27 cellular contexts compared by ENCODE assay signal in the genomic region with DNA sequence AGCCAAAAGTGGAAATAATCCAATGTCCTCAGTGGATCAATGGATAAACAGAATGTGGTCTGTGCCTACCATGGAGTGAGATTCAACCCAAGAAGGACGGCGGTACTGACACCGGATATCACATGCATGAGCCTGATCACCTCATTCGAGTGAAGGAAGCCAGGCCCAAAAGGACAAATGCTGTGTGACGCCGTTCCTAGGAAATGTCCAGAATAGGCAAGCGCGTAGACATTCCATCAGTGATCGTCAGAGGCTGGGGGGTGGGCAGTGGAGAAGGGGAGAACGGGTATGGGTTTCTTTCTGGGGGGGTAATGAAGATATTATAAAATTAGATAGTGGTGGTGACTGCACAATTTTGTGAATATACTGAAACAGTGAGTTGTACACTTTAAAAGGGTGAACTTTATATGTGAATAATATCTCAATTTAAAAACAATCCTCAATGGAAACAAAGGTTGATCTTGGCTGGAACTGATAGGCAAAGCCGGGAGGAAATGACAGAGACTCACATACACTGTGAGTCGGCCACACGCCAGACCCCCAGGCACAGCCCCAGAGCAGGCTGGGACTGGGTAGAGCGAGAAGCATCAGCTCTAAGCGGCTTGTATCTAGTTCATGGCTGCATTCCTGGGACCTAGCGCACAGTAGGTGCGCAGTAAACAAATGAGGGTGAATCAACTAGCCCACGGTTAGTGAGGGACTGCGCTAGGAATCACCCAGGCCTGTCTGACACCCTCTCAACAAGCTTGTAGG. TPM values are rescaled to one million over a fixed set of nuclear protein-coding genes. Genes with fewer than 3 reads are reported as not detected.
"Had no signal": no experiment of that assay in that cellular context is flagged by ENCODE, and none has a peak within 500 bp of the region (broad histone marks: within the 10 kb centered on the region; RNA-seq: fewer than 3 reads in every experiment).

No MANE protein-coding gene starts in this region.

- H3K4me3 Mint-ChIP-seq: activated CD4-positive, alpha-beta T cell treated with anti-CD3 and anti-CD28 coated beads, Interleukin-2, amount 10 ng/mL, durations not matched to agents 24 days and 14 days; activated CD8-positive, alpha-beta memory T cell treated with anti-CD3 and anti-CD28 coated beads, Interleukin-2, amount 10 ng/mL, durations not matched to agents 7 days and 5 days; activated CD8-positive, alpha-beta T cell treated with anti-CD3 and anti-CD28 coated beads for 36 hours; central memory CD8-positive, alpha-beta T cell; neural crest cell; T-cell; T-helper 2 cell treated with Interferon-gamma antibody and Interleukin-4, amounts not matched to agents 5 μg/mL and 100 μg/mL, for 36 hours had no signal

- H3K9me3 ChIP-seq: ascending aorta, breast epithelium, spleen, thoracic aorta, upper lobe of left lung had no signal

- DNase-seq: activated CD4-positive, alpha-beta T cell treated with anti-CD3 and anti-CD28 coated beads, Interleukin-2, amount 10 ng/mL, durations not matched to agents 24 days and 14 days; activated CD8-positive, alpha-beta memory T cell treated with anti-CD3 and anti-CD28 coated beads, Interleukin-2, amount 10 ng/mL, durations not matched to agents 7 days and 5 days; activated CD8-positive, alpha-beta T cell treated with anti-CD3 and anti-CD28 coated beads for 36 hours; activated gamma-delta T cell treated with Interleukin-2 at 50 U/mL for 16 hours; cortex of kidney; effector CD4-positive, alpha-beta T cell; erythroblast; foreskin fibroblast; kidney glomerular epithelial cell; left ventricle myocardium superior; occipital lobe; posterior cingulate gyrus; retina; spleen; stimulated activated CD4-positive, alpha-beta T cell treated with anti-CD3 and anti-CD28 coated beads, Interleukin-4, amount 100 ng/mL, for 1 hour; stimulated activated naive CD4-positive, alpha-beta T cell; T-cell; upper lobe of left lung had no signal

- FAIRE-seq: endometrium had no signal

- H3K4me1 ChIP-seq: breast epithelium had no signal

- H3K27ac Mint-ChIP-seq: activated CD4-positive, alpha-beta T cell treated with anti-CD3 and anti-CD28 coated beads, Interleukin-2, amount 10 ng/mL, durations not matched to agents 24 days and 14 days; activated CD8-positive, alpha-beta memory T cell treated with anti-CD3 and anti-CD28 coated beads, Interleukin-2, amount 10 ng/mL, durations not matched to agents 7 days and 5 days; activated CD8-positive, alpha-beta T cell treated with anti-CD3 and anti-CD28 coated beads for 36 hours; activated naive CD4-positive, alpha-beta T cell treated with anti-CD3 and anti-CD28 coated beads, Interleukin-2, amount 50 U/mL, for 72 hours; T-cell; T-helper 2 cell treated with Interferon-gamma antibody and Interleukin-4, amounts not matched to agents 5 μg/mL and 100 μg/mL, for 36 hours had no signal

- H3K9me3 Mint-ChIP-seq: activated CD4-positive, alpha-beta T cell treated with anti-CD3 and anti-CD28 coated beads, Interleukin-2, amount 10 ng/mL, durations not matched to agents 24 days and 14 days; activated CD8-positive, alpha-beta T cell treated with anti-CD3 and anti-CD28 coated beads for 36 hours; activated naive CD4-positive, alpha-beta T cell treated with anti-CD3 and anti-CD28 coated beads, Interleukin-2, amount 50 U/mL, for 72 hours; central memory CD8-positive, alpha-beta T cell; neural crest cell; T-cell; T-helper 2 cell treated with Interferon-gamma antibody and Interleukin-4, amounts not matched to agents 5 μg/mL and 100 μg/mL, for 36 hours had no signal

- H3K36me3 Mint-ChIP-seq: activated CD8-positive, alpha-beta memory T cell treated with anti-CD3 and anti-CD28 coated beads, Interleukin-2, amount 10 ng/mL, durations not matched to agents 7 days and 5 days; activated naive CD4-positive, alpha-beta T cell treated with anti-CD3 and anti-CD28 coated beads, Interleukin-2, amount 50 U/mL, for 72 hours; T-cell had no signal

- H3K27me3 ChIP-seq: ascending aorta, breast epithelium had no signal

- H3K4me3 ChIP-seq: ascending aorta, breast epithelium, spleen, thoracic aorta, upper lobe of left lung had no signal

- H3K27ac ChIP-seq: breast epithelium, spleen, thoracic aorta, upper lobe of left lung, VCaP had no signal

- H3K36me3 ChIP-seq: ascending aorta, breast epithelium, spleen, thoracic aorta, upper lobe of left lung had no signal

RNA-seq across cellular contexts. Expression of a gene that starts 3.5 kb away (rescaled TPM):
- total RNA-seq: activated CD4-positive, alpha-beta T cell treated with anti-CD3 and anti-CD28 coated beads, Interleukin-2, amount 10 ng/mL, durations not matched to agents 24 days and 14 days; activated CD8-positive, alpha-beta memory T cell treated with anti-CD3 and anti-CD28 coated beads, Interleukin-2, amount 10 ng/mL, durations not matched to agents 7 days and 5 days had no signal
